ENCODE assay signal across 6 cellular contexts in genomic region chr17:27082775-27083154, GRCh38.
"Had no signal": no experiment of that assay in that cellular context is flagged by ENCODE, and none has a peak within 500 bp of the region (broad histone marks: within the 10 kb centered on the region; RNA-seq: fewer than 3 reads in every experiment).

No MANE protein-coding gene starts in this region.

- H3K27ac Mint-ChIP-seq: IgD-negative memory B cell had no signal

- FAIRE-seq: HepG2, HTR-8/SVneo had no signal

- DNase-seq: IMR-90, KBM-7 had no signal

- ATAC-seq: HepG2 had no signal

- H3K27ac ChIP-seq: HL-60 had no signal

- H3K9me3 Mint-ChIP-seq: IgD-negative memory B cell had no signal

- H3K4me1 Mint-ChIP-seq: IgD-negative memory B cell had no signal
